14 cellular contexts compared by ENCODE assay signal in genomic region chr5:105131045-105131444, GRCh38.
DNase-seq lines count a peak whose midpoint lies in the region.
"Had no signal": no experiment of that assay in that cellular context is flagged by ENCODE, and none has a peak within 500 bp of the region (broad histone marks: within the 10 kb centered on the region; RNA-seq: fewer than 3 reads in every experiment).

No MANE protein-coding gene starts in this region.

- H3K9me3 Mint-ChIP-seq in activated naive CD8-positive, alpha-beta T cell treated with anti-CD3 and anti-CD28 coated beads for 36 hours: peaks cover 9% of the 10 kb centered on the region

- H3K36me3 Mint-ChIP-seq in activated naive CD8-positive, alpha-beta T cell treated with anti-CD3 and anti-CD28 coated beads for 36 hours: no peaks in the 10 kb centered on the region
- H3K36me3 Mint-ChIP-seq: CD8-positive, alpha-beta T cell had no signal

- no peaks in the 10 kb centered on the region for H3K27me3 Mint-ChIP-seq in activated naive CD8-positive, alpha-beta T cell treated with anti-CD3 and anti-CD28 coated beads for 36 hours
- H3K27me3 Mint-ChIP-seq: B cell; CD4-positive, alpha-beta T cell had no signal

- H3K27ac Mint-ChIP-seq in activated naive CD8-positive, alpha-beta T cell treated with anti-CD3 and anti-CD28 coated beads for 36 hours: no peak overlapping the region
- H3K27ac Mint-ChIP-seq: B cell; CD4-positive, alpha-beta T cell; CD8-positive, alpha-beta T cell had no signal

- no peak overlapping the region for H3K4me3 Mint-ChIP-seq in activated naive CD8-positive, alpha-beta T cell treated with anti-CD3 and anti-CD28 coated beads for 36 hours
- H3K4me3 Mint-ChIP-seq: B cell; CD4-positive, alpha-beta T cell; CD8-positive, alpha-beta T cell had no signal

- H3K4me1 Mint-ChIP-seq in activated naive CD8-positive, alpha-beta T cell treated with anti-CD3 and anti-CD28 coated beads for 36 hours: no peaks in the 10 kb centered on the region
- H3K4me1 Mint-ChIP-seq: B cell had no signal

- peak; percentile 59 for DNase-seq in NCI-H748 (lab: John Stamatoyannopoulos, UW; ENCODE audit: unreplicated experiment)
- no peak for DNase-seq in NCI-H748 treated with DMSO at 0.1 percent for 48 hours (lab: John Stamatoyannopoulos, UW)
- peak; percentile 77 for DNase-seq in NCI-H69 (lab: John Stamatoyannopoulos, UW)
- no peak for DNase-seq in SW480 (ENCODE audit: low spot score)
- DNase-seq in activated naive CD8-positive, alpha-beta T cell treated with anti-CD3 and anti-CD28 coated beads for 36 hours: no peak
- DNase-seq: 8988T; AML-193; Caco-2; Calu3; CD4-positive, alpha-beta T cell; CD8-positive, alpha-beta T cell; DMS79 treated with DMSO at 0.1 percent for 48 hours; GF-D8 had no signal

Comparison
In these comparisons a context has a peak if more than half of its experiments do, and no peak if none do; other contexts are left out.
1. DNase-seq: peak in NCI-H748 (single experiment) and NCI-H69 (single experiment); none in NCI-H748 treated with DMSO at 0.1 percent for 48 hours (single experiment), SW480 (single experiment) and activated naive CD8-positive, alpha-beta T cell treated with anti-CD3 and anti-CD28 coated beads for 36 hours (single experiment).